21 cellular contexts compared by ENCODE assay signal in genomic region chr2:15367205-15367604, GRCh38.
"Had no signal": no experiment of that assay in that cellular context is flagged by ENCODE, and none has a peak within 500 bp of the region (broad histone marks: within the 10 kb centered on the region; RNA-seq: fewer than 3 reads in every experiment).

No MANE protein-coding gene starts in this region.

- H3K4me3 ChIP-seq: MG63, SJSA1, SK-N-MC had no signal

- H3K4me1 ChIP-seq: SJSA1 had no signal

- DNase-seq: IMR-90, Karpas-422, KG1, MG63, NCI-H1092 treated with DMSO at 0.1 percent for 48 hours, NCI-H1436, NCI-H187, NCI-H2029, NCI-H2081 treated with DMSO at 0.1 percent for 48 hours, NCI-H2171, NCI-H226, NCI-H446, NCI-H510A, NCI-H524 treated with DMSO at 0.1 percent for 48 hours, NCI-H69, NCI-H774, Right ventricle myocardium superior, RPMI8226, SIG-M5 had no signal

- H3K9me3 ChIP-seq: MG63, SJSA1 had no signal

- H3K27ac ChIP-seq: SJSA1, SK-N-MC had no signal

- H3K27me3 ChIP-seq: MG63, SJSA1 had no signal
